Comparison of ENCODE assay signal across 16 cellular contexts in genomic region chr13:42654212-42654611, GRCh38.
DNase-seq lines count a peak whose midpoint lies in the region; ATAC-seq, FAIRE-seq and TF ChIP-seq lines count a peak whose summit lies in the region.
"Had no signal": no experiment of that assay in that cellular context is flagged by ENCODE, and none has a peak within 500 bp of the region (broad histone marks: within the 10 kb centered on the region; RNA-seq: fewer than 3 reads in every experiment).

No MANE protein-coding gene starts in this region.

- H3K9me3 ChIP-seq in Karpas-422 (ENCODE audit: low read length), result no peaks in the 10 kb centered on the region
- H3K9me3 ChIP-seq in kidney (ENCODE audit: control insufficient read depth in 1 of 2, low read length in 2 of 2), result no peaks in the 10 kb centered on the region
- no peaks in the 10 kb centered on the region for H3K9me3 ChIP-seq in small intestine (ENCODE audit: control insufficient read depth, low read depth)
- no peaks in the 10 kb centered on the region for H3K9me3 ChIP-seq in psoas muscle

- H2AFZ ChIP-seq in Karpas-422 (ENCODE audit: low read length), result no peak overlapping the region

- H3K27me3 ChIP-seq in Karpas-422 (ENCODE audit: low read length) (no peaks in the 10 kb centered on the region), small intestine (ENCODE audit: control insufficient read depth in 2 of 2, insufficient read depth in 2 of 2, low read length in 2 of 2) (no peaks in the 10 kb centered on the region), psoas muscle (ENCODE audit: insufficient read depth in 3 of 3, low read length in 2 of 3) (peaks cover 0 to 2% (median 2%) of the 10 kb centered on the region in 3 donors)

- DNase-seq in Karpas-422, result peak; percentile 31
- DNase-seq in kidney, result no peak
- no peak for DNase-seq in small intestine
- DNase-seq in superior temporal gyrus (ENCODE audit: extremely low spot score), result no peak
- no peak for DNase-seq in occipital lobe (lab: John Stamatoyannopoulos, UW)
- no peak for DNase-seq in glomerular visceral epithelial cell (ENCODE audit: extremely low spot score)
- DNase-seq in psoas muscle, result no peak
- DNase-seq: CD8-positive, alpha-beta T cell; COR-L47; DMS153; DMS79 treated with DMSO at 0.1 percent for 48 hours; GF-D8; HFFc6 had no signal

- no peak overlapping the region for H3K27ac ChIP-seq in Karpas-422 (ENCODE audit: low read length)
- H3K27ac ChIP-seq in kidney (ENCODE audit: low read depth in 2 of 2, low read length in 2 of 2), result no peak overlapping the region
- H3K27ac ChIP-seq in small intestine (ENCODE audit: low read depth in 1 of 2, low read length in 1 of 2), result no peak overlapping the region
- no peak overlapping the region for H3K27ac ChIP-seq in psoas muscle

- peak overlapping the region; percentile 36 for H3K4me2 ChIP-seq in Karpas-422 (ENCODE audit: low read depth, low read length, poor library complexity, severe bottlenecking)

- no peak for ATAC-seq in psoas muscle
- ATAC-seq: CD8-positive, alpha-beta T cell had no signal

- H3K36me3 ChIP-seq in Karpas-422 (ENCODE audit: insufficient read depth, low read length) (no peaks in the 10 kb centered on the region), kidney (ENCODE audit: control insufficient read depth in 1 of 2, insufficient read depth in 2 of 2, low read length in 2 of 2) (no peaks in the 10 kb centered on the region), small intestine (ENCODE audit: control insufficient read depth in 2 of 2, insufficient read depth in 2 of 2, low read length in 2 of 2) (no peaks in the 10 kb centered on the region), psoas muscle (ENCODE audit: insufficient read depth in 1 of 2, low read depth in 1 of 2) (no peaks in the 10 kb centered on the region)

- FAIRE-seq in TTC549 (lab: Jason Lieb, UNC) (peak; percentile 78), kidney (lab: Jason Lieb, UNC) (peak; percentile 91), small intestine (lab: Jason Lieb, UNC) (peak; percentile 76)
- FAIRE-seq: D721Med, GM19239 had no signal

- no peak overlapping the region for H3K4me3 ChIP-seq in Karpas-422 (ENCODE audit: low read length)
- H3K4me3 ChIP-seq in kidney (ENCODE audit: low read length in 2 of 2), result no peak overlapping the region
- H3K4me3 ChIP-seq in small intestine (ENCODE audit: low read depth in 1 of 2, low read length in 2 of 2), result no peak overlapping the region
- H3K4me3 ChIP-seq in psoas muscle, result no peak overlapping the region

- intact Hi-C loops in kidney (cut with DNase I), result no loop called here
- intact Hi-C loops in psoas muscle (cut with DNase I), result no loop called here

- peaks cover 14% of the 10 kb centered on the region for H3K4me1 ChIP-seq in Karpas-422 (ENCODE audit: low read length)
- H3K4me1 ChIP-seq in kidney (ENCODE audit: control insufficient read depth in 1 of 2, insufficient read depth in 1 of 2, low read depth in 1 of 2, low read length in 2 of 2), result no peaks in the 10 kb centered on the region
- H3K4me1 ChIP-seq in small intestine (ENCODE audit: control insufficient read depth in 2 of 2, insufficient read depth in 1 of 2, low read depth in 1 of 2, low read length in 1 of 2), result no peaks in the 10 kb centered on the region
- H3K4me1 ChIP-seq in psoas muscle, result no peaks in the 10 kb centered on the region

- H3K9me2 ChIP-seq in Karpas-422 (replicated peaks; ENCODE audit: insufficient read depth, low read length), result no peaks in the 10 kb centered on the region

- H3K9ac ChIP-seq in Karpas-422 (ENCODE audit: low read length), result no peak overlapping the region
- H3K9ac ChIP-seq in kidney (ENCODE audit: low read length in 2 of 2), result no peak overlapping the region

- no peaks in the 10 kb centered on the region for H3K79me2 ChIP-seq in Karpas-422 (ENCODE audit: low read length)

- TF ChIP-seq CTCF in kidney (IDR thresholded peaks at IDR 0.05; ENCODE audit: borderline replicate concordance, extremely low read depth, insufficient read depth) (no peak), psoas muscle (IDR thresholded peaks at IDR 0.05) (no peak)

- no peaks in the 10 kb centered on the region for H4K20me1 ChIP-seq in Karpas-422 (ENCODE audit: insufficient read depth, low read depth, low read length)
